4 cellular contexts compared by ENCODE assay signal in the genomic region with DNA sequence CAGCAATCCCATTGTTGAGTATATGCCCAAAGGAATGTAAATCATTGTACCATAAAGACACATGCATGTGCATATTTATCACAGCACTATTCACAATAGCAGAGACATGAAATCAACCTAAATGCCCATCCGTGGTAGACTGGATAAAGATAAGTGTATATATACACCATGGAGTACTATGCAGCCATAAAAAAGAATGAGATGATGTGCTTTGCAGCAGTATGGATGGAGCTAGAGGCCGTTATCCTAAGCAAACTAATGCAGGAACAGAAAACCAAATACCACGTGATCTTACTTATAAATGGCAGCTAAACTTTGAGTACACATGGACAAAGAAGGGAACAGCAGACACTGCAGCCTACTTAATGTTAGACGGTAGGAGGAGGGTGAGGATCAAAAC.
TF ChIP-seq lines count a peak whose summit lies in the region.

No MANE protein-coding gene starts in this region.

TF ChIP-seq in HepG2, 621 proteins besides CTCF, POLR2A, EP300 and RAD21:
- TF ChIP-seq RAD51 (IDR thresholded peaks at IDR 0.05; ENCODE audit: borderline replicate concordance) (peak; percentile 47; the same call in 1 of the 2 replicates), NBN (conservative IDR thresholded peaks at IDR 0.05) (no peak)
- TF ChIP-seq, protein P1, sequence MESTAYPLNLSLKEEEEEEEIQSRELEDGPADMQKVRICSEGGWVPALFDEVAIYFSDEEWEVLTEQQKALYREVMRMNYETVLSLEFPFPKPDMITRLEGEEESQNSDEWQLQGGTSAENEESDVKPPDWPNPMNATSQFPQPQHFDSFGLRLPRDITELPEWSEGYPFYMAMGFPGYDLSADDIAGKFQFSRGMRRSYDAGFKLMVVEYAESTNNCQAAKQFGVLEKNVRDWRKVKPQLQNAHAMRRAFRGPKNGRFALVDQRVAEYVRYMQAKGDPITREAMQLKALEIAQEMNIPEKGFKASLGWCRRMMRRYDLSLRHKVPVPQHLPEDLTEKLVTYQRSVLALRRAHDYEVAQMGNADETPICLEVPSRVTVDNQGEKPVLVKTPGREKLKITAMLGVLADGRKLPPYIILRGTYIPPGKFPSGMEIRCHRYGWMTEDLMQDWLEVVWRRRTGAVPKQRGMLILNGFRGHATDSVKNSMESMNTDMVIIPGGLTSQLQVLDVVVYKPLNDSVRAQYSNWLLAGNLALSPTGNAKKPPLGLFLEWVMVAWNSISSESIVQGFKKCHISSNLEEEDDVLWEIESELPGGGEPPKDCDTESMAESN (CRISPR knock-in tag; conservative IDR thresholded peaks at IDR 0.05): no peak
TF ChIP-seq in HepG2: peak in this region for 1.

TF ChIP-seq in A549, 52 proteins besides CTCF, POLR2A, EP300 and RAD21:
- TF ChIP-seq JUN (IDR thresholded peaks at IDR 0.05) (no peak), KDM1A (IDR thresholded peaks at IDR 0.05; ENCODE audit: low read depth) (0 out of 2 replicates have a peak, but pooled peaks have one; percentile 28)
- TF ChIP-seq, protein P2, sequence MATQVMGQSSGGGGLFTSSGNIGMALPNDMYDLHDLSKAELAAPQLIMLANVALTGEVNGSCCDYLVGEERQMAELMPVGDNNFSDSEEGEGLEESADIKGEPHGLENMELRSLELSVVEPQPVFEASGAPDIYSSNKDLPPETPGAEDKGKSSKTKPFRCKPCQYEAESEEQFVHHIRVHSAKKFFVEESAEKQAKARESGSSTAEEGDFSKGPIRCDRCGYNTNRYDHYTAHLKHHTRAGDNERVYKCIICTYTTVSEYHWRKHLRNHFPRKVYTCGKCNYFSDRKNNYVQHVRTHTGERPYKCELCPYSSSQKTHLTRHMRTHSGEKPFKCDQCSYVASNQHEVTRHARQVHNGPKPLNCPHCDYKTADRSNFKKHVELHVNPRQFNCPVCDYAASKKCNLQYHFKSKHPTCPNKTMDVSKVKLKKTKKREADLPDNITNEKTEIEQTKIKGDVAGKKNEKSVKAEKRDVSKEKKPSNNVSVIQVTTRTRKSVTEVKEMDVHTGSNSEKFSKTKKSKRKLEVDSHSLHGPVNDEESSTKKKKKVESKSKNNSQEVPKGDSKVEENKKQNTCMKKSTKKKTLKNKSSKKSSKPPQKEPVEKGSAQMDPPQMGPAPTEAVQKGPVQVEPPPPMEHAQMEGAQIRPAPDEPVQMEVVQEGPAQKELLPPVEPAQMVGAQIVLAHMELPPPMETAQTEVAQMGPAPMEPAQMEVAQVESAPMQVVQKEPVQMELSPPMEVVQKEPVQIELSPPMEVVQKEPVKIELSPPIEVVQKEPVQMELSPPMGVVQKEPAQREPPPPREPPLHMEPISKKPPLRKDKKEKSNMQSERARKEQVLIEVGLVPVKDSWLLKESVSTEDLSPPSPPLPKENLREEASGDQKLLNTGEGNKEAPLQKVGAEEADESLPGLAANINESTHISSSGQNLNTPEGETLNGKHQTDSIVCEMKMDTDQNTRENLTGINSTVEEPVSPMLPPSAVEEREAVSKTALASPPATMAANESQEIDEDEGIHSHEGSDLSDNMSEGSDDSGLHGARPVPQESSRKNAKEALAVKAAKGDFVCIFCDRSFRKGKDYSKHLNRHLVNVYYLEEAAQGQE (IDR thresholded peaks at IDR 0.05): no peak

TF ChIP-seq in HEK293, 187 proteins besides CTCF, POLR2A, EP300 and RAD21:
- TF ChIP-seq GLIS1 (tag by site-specific recombination; IDR thresholded peaks at IDR 0.05) (no peak), ZNF146 (tag by site-specific recombination; IDR thresholded peaks at IDR 0.05) (peak; percentile 81), FEZF1 (tag by site-specific recombination; IDR thresholded peaks at IDR 0.05) (no peak), ZNF324 (tag by site-specific recombination; IDR thresholded peaks at IDR 0.05) (no peak)
- TF ChIP-seq, protein P3, sequence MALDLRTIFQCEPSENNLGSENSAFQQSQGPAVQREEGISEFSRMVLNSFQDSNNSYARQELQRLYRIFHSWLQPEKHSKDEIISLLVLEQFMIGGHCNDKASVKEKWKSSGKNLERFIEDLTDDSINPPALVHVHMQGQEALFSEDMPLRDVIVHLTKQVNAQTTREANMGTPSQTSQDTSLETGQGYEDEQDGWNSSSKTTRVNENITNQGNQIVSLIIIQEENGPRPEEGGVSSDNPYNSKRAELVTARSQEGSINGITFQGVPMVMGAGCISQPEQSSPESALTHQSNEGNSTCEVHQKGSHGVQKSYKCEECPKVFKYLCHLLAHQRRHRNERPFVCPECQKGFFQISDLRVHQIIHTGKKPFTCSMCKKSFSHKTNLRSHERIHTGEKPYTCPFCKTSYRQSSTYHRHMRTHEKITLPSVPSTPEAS (tag by site-specific recombination; IDR thresholded peaks at IDR 0.05): no peak

TF ChIP-seq in K562, 482 proteins besides CTCF, POLR2A, EP300 and RAD21:
- TF ChIP-seq BMI1 (IDR thresholded peaks at IDR 0.05; ENCODE audit: low read length) (no peak), RAD51 (IDR thresholded peaks at IDR 0.05; ENCODE audit: borderline replicate concordance, low read depth) (0 out of 2 replicates have a peak, but pooled peaks have one; percentile 8), ZNF408 (CRISPR knock-in tag; IDR thresholded peaks at IDR 0.05; ENCODE audit: low read depth) (no peak), NCOA1 (IDR thresholded peaks at IDR 0.05; ENCODE audit: low read depth) (no peak), ZNF146 (CRISPR knock-in tag; IDR thresholded peaks at IDR 0.05; ENCODE audit: unreplicated experiment) (peak; percentile 75)
- TF ChIP-seq, protein P4, sequence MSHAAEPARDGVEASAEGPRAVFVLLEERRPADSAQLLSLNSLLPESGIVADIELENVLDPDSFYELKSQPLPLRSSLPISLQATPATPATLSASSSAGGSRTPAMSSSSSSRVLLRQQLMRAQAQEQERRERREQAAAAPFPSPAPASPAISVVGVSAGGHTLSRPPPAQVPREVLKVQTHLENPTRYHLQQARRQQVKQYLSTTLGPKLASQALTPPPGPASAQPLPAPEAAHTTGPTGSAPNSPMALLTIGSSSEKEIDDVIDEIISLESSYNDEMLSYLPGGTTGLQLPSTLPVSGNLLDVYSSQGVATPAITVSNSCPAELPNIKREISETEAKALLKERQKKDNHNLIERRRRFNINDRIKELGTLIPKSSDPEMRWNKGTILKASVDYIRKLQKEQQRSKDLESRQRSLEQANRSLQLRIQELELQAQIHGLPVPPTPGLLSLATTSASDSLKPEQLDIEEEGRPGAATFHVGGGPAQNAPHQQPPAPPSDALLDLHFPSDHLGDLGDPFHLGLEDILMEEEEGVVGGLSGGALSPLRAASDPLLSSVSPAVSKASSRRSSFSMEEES (CRISPR knock-in tag; IDR thresholded peaks at IDR 0.05): 0 out of 2 replicates have a peak, but pooled peaks have one; percentile 11
- TF ChIP-seq, protein P5, sequence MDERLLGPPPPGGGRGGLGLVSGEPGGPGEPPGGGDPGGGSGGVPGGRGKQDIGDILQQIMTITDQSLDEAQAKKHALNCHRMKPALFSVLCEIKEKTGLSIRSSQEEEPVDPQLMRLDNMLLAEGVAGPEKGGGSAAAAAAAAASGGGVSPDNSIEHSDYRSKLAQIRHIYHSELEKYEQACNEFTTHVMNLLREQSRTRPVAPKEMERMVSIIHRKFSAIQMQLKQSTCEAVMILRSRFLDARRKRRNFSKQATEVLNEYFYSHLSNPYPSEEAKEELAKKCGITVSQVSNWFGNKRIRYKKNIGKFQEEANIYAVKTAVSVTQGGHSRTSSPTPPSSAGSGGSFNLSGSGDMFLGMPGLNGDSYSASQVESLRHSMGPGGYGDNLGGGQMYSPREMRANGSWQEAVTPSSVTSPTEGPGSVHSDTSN (CRISPR knock-in tag; IDR thresholded peaks at IDR 0.05; ENCODE audit: low read depth): no peak
- TF ChIP-seq, protein P5 (tag; conservative IDR thresholded peaks at IDR 0.05; ENCODE audit: low read depth): no peak
